Comparison of ENCODE assay signal across 8 cellular contexts in genomic region chr12:123602651-123603195, GRCh38. TPM values are rescaled to one million over a fixed set of nuclear protein-coding genes. Genes with fewer than 3 reads are reported as not detected.
DNase-seq lines count a peak whose midpoint lies in the region; ATAC-seq and TF ChIP-seq lines count a peak whose summit lies in the region.

No MANE protein-coding gene starts in this region.

- H3K4me3 ChIP-seq in Peyer's patch: peak overlapping the region; percentile 76 to 100 (median 88)
- peak overlapping the region; percentile 93 for H3K4me3 ChIP-seq in endodermal cell (ENCODE audit: low read length)
- H3K4me3 ChIP-seq in neutrophil (ENCODE audit: low read depth in 1 of 2, low read length in 1 of 2): peak overlapping the region; percentile 92 to 96

- peak overlapping the region; percentile 80 for H3K4me3 Mint-ChIP-seq in activated CD4-positive, alpha-beta T cell treated with anti-CD3 and anti-CD28 coated beads, Interleukin-2, amount 10 ng/mL, durations not matched to agents 7 days and 5 days
- H3K4me3 Mint-ChIP-seq in endodermal cell: peak overlapping the region; percentile 74

- CTCF ChIA-PET in activated CD4-positive, alpha-beta T cell treated with anti-CD3 and anti-CD28 coated beads, Interleukin-2, amount 10 ng/mL, durations not matched to agents 7 days and 5 days (lab: Charles Lee): interaction anchor here (0.5 to 2.5 kb wide), 11 partner anchors 9 to 1022 kb away, joined by 3 to 10 read pairs (median 4); no protein-coding TSS in a partner anchor

- no peaks in the 10 kb centered on the region for H3K27me3 Mint-ChIP-seq in activated CD4-positive, alpha-beta T cell treated with anti-CD3 and anti-CD28 coated beads, Interleukin-2, amount 10 ng/mL, durations not matched to agents 7 days and 5 days
- H3K27me3 Mint-ChIP-seq in endodermal cell (ENCODE audit: insufficient read depth): no peaks in the 10 kb centered on the region

- peaks cover 45% of the 10 kb centered on the region for H3K4me1 Mint-ChIP-seq in activated CD4-positive, alpha-beta T cell treated with anti-CD3 and anti-CD28 coated beads, Interleukin-2, amount 10 ng/mL, durations not matched to agents 7 days and 5 days
- H3K4me1 Mint-ChIP-seq in endodermal cell: peaks cover 7% of the 10 kb centered on the region

- peak overlapping the region; percentile 86 for H3K27ac Mint-ChIP-seq in activated CD4-positive, alpha-beta T cell treated with anti-CD3 and anti-CD28 coated beads, Interleukin-2, amount 10 ng/mL, durations not matched to agents 7 days and 5 days
- peak overlapping the region; percentile 67 for H3K27ac Mint-ChIP-seq in endodermal cell

- peak overlapping the region in 3 of 4 donors; percentile 88 to 90 (median 90) for H3K27ac ChIP-seq in Peyer's patch
- no peak overlapping the region for H3K27ac ChIP-seq in endodermal cell (ENCODE audit: low read depth, low read length)
- H3K27ac ChIP-seq in neutrophil: peak overlapping the region; percentile 86

- H3K36me3 Mint-ChIP-seq in activated CD4-positive, alpha-beta T cell treated with anti-CD3 and anti-CD28 coated beads, Interleukin-2, amount 10 ng/mL, durations not matched to agents 7 days and 5 days (ENCODE audit: low read depth): peaks cover 40% of the 10 kb centered on the region
- peaks cover 24% of the 10 kb centered on the region for H3K36me3 Mint-ChIP-seq in endodermal cell (ENCODE audit: low read depth)

- POLR2A ChIA-PET in activated CD4-positive, alpha-beta T cell treated with anti-CD3 and anti-CD28 coated beads, Interleukin-2, amount 10 ng/mL, durations not matched to agents 7 days and 5 days (lab: Charles Lee): interaction anchor here (0.6 kb wide), 1 partner anchor 258 kb away, joined by 3 read pairs; no protein-coding TSS in a partner anchor

- peak overlapping the region; percentile 88 for H3K9ac ChIP-seq in endodermal cell (ENCODE audit: extremely low read depth, low read length, poor library complexity, severe bottlenecking)

- DNase-seq in activated CD4-positive, alpha-beta T cell treated with anti-CD3 and anti-CD28 coated beads, Interleukin-2, amount 10 ng/mL, durations not matched to agents 7 days and 5 days: peak; percentile 25
- no peak for DNase-seq in activated CD4-positive, alpha-beta T cell treated with anti-CD3 and anti-CD28 coated beads for 4 hours
- no peak for DNase-seq in Peyer's patch
- DNase-seq in endodermal cell: no peak
- DNase-seq in NCI-H1694 treated with DMSO at 0.1 percent for 48 hours (lab: John Stamatoyannopoulos, UW): no peak
- DNase-seq in GM10266 (ENCODE audit: extremely low spot score): no peak

- H3K9me3 ChIP-seq in Peyer's patch (no peaks in the 10 kb centered on the region), endodermal cell (ENCODE audit: control insufficient read depth, low read length) (no peaks in the 10 kb centered on the region), neutrophil (no peaks in the 10 kb centered on the region)

- 26 to 28% methylated on average over 6 to 7 of the region's 7 CpGs for WGBS in endodermal cell (ENCODE audit: insufficient coverage in 1 of 2, insufficient read length in 1 of 2), 2 experiments

- H3K27me3 ChIP-seq in Peyer's patch (no peaks in the 10 kb centered on the region), endodermal cell (ENCODE audit: control insufficient read depth, insufficient read depth, low read length, poor library complexity, severe bottlenecking) (no peaks in the 10 kb centered on the region), neutrophil (no peaks in the 10 kb centered on the region)

- no peaks in the 10 kb centered on the region for H3K9me3 Mint-ChIP-seq in activated CD4-positive, alpha-beta T cell treated with anti-CD3 and anti-CD28 coated beads, Interleukin-2, amount 10 ng/mL, durations not matched to agents 7 days and 5 days
- no peaks in the 10 kb centered on the region for H3K9me3 Mint-ChIP-seq in endodermal cell

- H3K36me3 ChIP-seq in Peyer's patch (peaks cover 0 to 31% (median 0%) of the 10 kb centered on the region in 3 donors), endodermal cell (ENCODE audit: control insufficient read depth, insufficient read depth, low read length) (peaks cover 46% of the 10 kb centered on the region), neutrophil (peaks cover 27% of the 10 kb centered on the region)

- H3K4me1 ChIP-seq in Peyer's patch (peaks cover 0 to 23% (median 8%) of the 10 kb centered on the region in 4 donors), endodermal cell (ENCODE audit: control insufficient read depth, insufficient read depth, low read length) (no peaks in the 10 kb centered on the region), neutrophil (ENCODE audit: control insufficient read depth in 1 of 2, insufficient read depth in 1 of 2, low read depth in 1 of 2, low read length in 1 of 2) (peaks cover 11 to 20% of the 10 kb centered on the region in 2 experiments)

- ATAC-seq in HG03521 (IDR thresholded peaks at IDR 0.05; ENCODE audit: unreplicated experiment): no peak

- TF ChIP-seq POLR2A in Peyer's patch (IDR thresholded peaks at IDR 0.05): no peak

- TF ChIP-seq CTCF in Peyer's patch (IDR thresholded peaks at IDR 0.05) (no peak), endodermal cell (conservative IDR thresholded peaks at IDR 0.05) (no peak), neutrophil (IDR thresholded peaks at IDR 0.05) (no peak), GM10266 (IDR thresholded peaks at IDR 0.05; ENCODE audit: control insufficient read depth, insufficient read depth, low read depth, missing control alignments) (no peak)

RNA-seq across cellular contexts. Expression of gene DDX55, which starts 0.8 kb away (rescaled TPM):
- total RNA-seq in activated CD4-positive, alpha-beta T cell treated with anti-CD3 and anti-CD28 coated beads, Interleukin-2, amount 10 ng/mL, durations not matched to agents 7 days and 5 days: 10 to 100 TPM; 35.9 to 38.3 TPM
- total RNA-seq in Peyer's patch: 10 to 100 TPM; 15.2 to 47.9 (median 24.4) TPM
- 10 to 100 TPM; 34.4 to 36.7 TPM for total RNA-seq in endodermal cell
- 25.8 TPM for polyA plus RNA-seq in endodermal cell (2013, experiment 1 of 2)
- 23.3 TPM for polyA plus RNA-seq in endodermal cell (2013, experiment 2 of 2)

RNA-seq across cellular contexts. Expression of gene TMED2, which starts 18.4 kb away (rescaled TPM):
- total RNA-seq in activated CD4-positive, alpha-beta T cell treated with anti-CD3 and anti-CD28 coated beads, Interleukin-2, amount 10 ng/mL, durations not matched to agents 7 days and 5 days: 100 to 1,000 TPM; 138 to 168 TPM
- total RNA-seq in Peyer's patch (100 to 1,000 TPM in 1 of 4 donors, 10 to 100 TPM in 3; 32.2 to 111 (median 78.0) TPM), endodermal cell (100 to 1,000 TPM; 205 to 217 TPM)
- 112 TPM for polyA plus RNA-seq in endodermal cell (2013, experiment 1 of 2)
- polyA plus RNA-seq in endodermal cell (2013, experiment 2 of 2): 114 TPM

RNA-seq across cellular contexts. Expression of gene EIF2B1, which starts 30.8 kb away (rescaled TPM):
- total RNA-seq in activated CD4-positive, alpha-beta T cell treated with anti-CD3 and anti-CD28 coated beads, Interleukin-2, amount 10 ng/mL, durations not matched to agents 7 days and 5 days: 10 to 100 TPM; 64.4 to 66.2 TPM
- total RNA-seq in Peyer's patch (100 to 1,000 TPM in 2 of 4 donors, 10 to 100 TPM in 2; 89.1 to 113 (median 103) TPM), endodermal cell (10 to 100 TPM; 42.0 to 45.8 TPM)
- 45.3 TPM for polyA plus RNA-seq in endodermal cell (2013, experiment 1 of 2)
- polyA plus RNA-seq in endodermal cell (2013, experiment 2 of 2): 38.2 TPM

RNA-seq across cellular contexts. Expression of gene GTF2H3, which starts 30.9 kb away (rescaled TPM):
- 10 to 100 TPM; 46.7 to 47.8 TPM for total RNA-seq in activated CD4-positive, alpha-beta T cell treated with anti-CD3 and anti-CD28 coated beads, Interleukin-2, amount 10 ng/mL, durations not matched to agents 7 days and 5 days
- total RNA-seq in Peyer's patch (10 to 100 TPM; 11.1 to 25.6 (median 15.5) TPM), endodermal cell (10 to 100 TPM; 39.4 to 42.5 TPM)
- 32.6 TPM for polyA plus RNA-seq in endodermal cell (2013, experiment 1 of 2)
- 24.5 TPM for polyA plus RNA-seq in endodermal cell (2013, experiment 2 of 2)
